ENCODE assay signal across 8 cellular contexts in genomic region chr16:67561824-67562525, GRCh38. TPM values are rescaled to one million over a fixed set of nuclear protein-coding genes. Genes with fewer than 3 reads are reported as not detected.
DNase-seq lines count a peak whose midpoint lies in the region; ATAC-seq and TF ChIP-seq lines count a peak whose summit lies in the region.

No MANE protein-coding gene starts in this region.

- peaks cover 81% of the 10 kb centered on the region for H3K79me2 ChIP-seq in SU-DHL-6 (ENCODE audit: insufficient read depth, low read length)

- H3K4me1 Mint-ChIP-seq in activated naive CD8-positive, alpha-beta T cell treated with anti-CD3 and anti-CD28 coated beads, Interleukin-2, amount 50 U/mL, for 24 hours = peaks cover 53% of the 10 kb centered on the region

- no peaks in the 10 kb centered on the region for H3K27me3 ChIP-seq in SU-DHL-6 (ENCODE audit: low read length)
- H3K27me3 ChIP-seq in heart left ventricle = no peaks in the 10 kb centered on the region
- H3K27me3 ChIP-seq in transverse colon = no peaks in the 10 kb centered on the region

- H3K4me2 ChIP-seq in SU-DHL-6 (ENCODE audit: low read depth, low read length, poor library complexity, severe bottlenecking) = peak overlapping the region; percentile 94

- H3F3A ChIP-seq in SU-DHL-6 (ENCODE audit: insufficient read depth) = peaks cover 19% of the 10 kb centered on the region

- H3K9ac ChIP-seq in SU-DHL-6 (ENCODE audit: low read length) = peak overlapping the region; percentile 98

- 0 to 1% (median 0%) methylated on average over 15 to 76 of the region's 76 CpGs for WGBS in heart left ventricle, 4 donors
- 0% methylated on average over 21 of the region's 76 CpGs; no CpG with 5 or more reads in 1 of the 2 donors for WGBS in transverse colon (ENCODE audit: low coverage in 1 of 2), 2 donors

- peaks cover 7 to 40% (median 28%) of the 10 kb centered on the region in 12 donors for H3K4me1 ChIP-seq in heart left ventricle
- H3K4me1 ChIP-seq in transverse colon = peaks cover 5 to 34% (median 21%) of the 10 kb centered on the region in 4 donors

- H3K27me3 Mint-ChIP-seq in activated naive CD8-positive, alpha-beta T cell treated with anti-CD3 and anti-CD28 coated beads, Interleukin-2, amount 50 U/mL, for 24 hours = no peaks in the 10 kb centered on the region

- H3K9me3 Mint-ChIP-seq in activated naive CD8-positive, alpha-beta T cell treated with anti-CD3 and anti-CD28 coated beads, Interleukin-2, amount 50 U/mL, for 24 hours = no peaks in the 10 kb centered on the region

- intact Hi-C loops in heart left ventricle (cut with DNase I) = loop anchor here in 9 of 10 donors (1.0 to 5.0 kb wide), 13 partner anchors 31 to 107 kb away; partner anchors contain the start of genes C16orf86 (in 5 of the 9), ENKD1 (in 5 of the 9), RIPOR1 (in 3 of the 9) and ACD (in 2 of the 9)
- intact Hi-C loops in transverse colon (cut with DNase I; ENCODE audit: low total_unique reads) = loop anchor here (2.0 kb wide), 1 partner anchor 105 kb away; the partner anchor contains the start of genes C16orf86 and ENKD1

- peak; percentile 83 for ATAC-seq in HG02678 (IDR thresholded peaks at IDR 0.05; ENCODE audit: unreplicated experiment)
- ATAC-seq in activated naive CD8-positive, alpha-beta T cell treated with anti-CD3 and anti-CD28 coated beads, Interleukin-2, amount 50 U/mL, for 24 hours = peak; percentile 96
- ATAC-seq in heart left ventricle = peak; percentile 91 to 96 (median 92)

- H3K27ac ChIP-seq in SU-DHL-6 (ENCODE audit: low read depth, low read length) (peak overlapping the region; percentile 94), heart left ventricle (peak overlapping the region; percentile 95 to 100 (median 99)), transverse colon (peak overlapping the region; percentile 97 to 99 (median 98))

- peak in 1 of 2 donors; percentile 71 for TF ChIP-seq POLR2A in heart left ventricle (IDR thresholded peaks at IDR 0.05)
- peak; percentile 68 for TF ChIP-seq POLR2A in transverse colon (IDR thresholded peaks at IDR 0.05)

- in situ Hi-C loops in transverse colon (cut with MboI; ENCODE audit: low pct_ligation_motif_present in 1 of 4, low pct_unique_long_range_greater_than_20kb in 1 of 4, low sequenced_read_pairs in 3 of 4) = loop anchor here in 2 of 4 donors (25.0 kb wide), 1 partner anchor 100 kb away; the partner anchor contains the start of genes ACD (in 2 of the 2), C16orf86 (in 2 of the 2), ENKD1 (in 2 of the 2) and PARD6A (in 2 of the 2)

- H3K4me3 ChIP-seq in GM12875 (ENCODE audit: low read depth, low read length) (peak overlapping the region; percentile 92), SU-DHL-6 (ENCODE audit: insufficient read depth, low read length, poor library complexity, severe bottlenecking) (peak overlapping the region; percentile 75), heart left ventricle (peak overlapping the region; percentile 74 to 99 (median 95)), transverse colon (peak overlapping the region; percentile 49 to 94 (median 70))

- no peak for TF ChIP-seq EP300 in transverse colon (IDR thresholded peaks at IDR 0.05; ENCODE audit: low read depth)

- no peaks in the 10 kb centered on the region for H4K20me1 ChIP-seq in SU-DHL-6 (ENCODE audit: low read depth, low read length)

- peak overlapping the region; percentile 75 for H3K27ac Mint-ChIP-seq in activated naive CD8-positive, alpha-beta T cell treated with anti-CD3 and anti-CD28 coated beads, Interleukin-2, amount 50 U/mL, for 24 hours

- H3K36me3 ChIP-seq in SU-DHL-6 (ENCODE audit: low read length) (no peaks in the 10 kb centered on the region), heart left ventricle (peaks cover 0 to 5% (median 0%) of the 10 kb centered on the region in 9 donors), transverse colon (no peaks in the 10 kb centered on the region)

- peak overlapping the region; percentile 69 for H2AFZ ChIP-seq in SU-DHL-6 (ENCODE audit: low read depth, low read length, severe bottlenecking)

- peak overlapping the region; percentile 88 for H3K4me3 Mint-ChIP-seq in activated naive CD8-positive, alpha-beta T cell treated with anti-CD3 and anti-CD28 coated beads, Interleukin-2, amount 50 U/mL, for 24 hours

- no peaks in the 10 kb centered on the region for H3K9me3 ChIP-seq in SU-DHL-6 (ENCODE audit: insufficient read depth, low read length)
- H3K9me3 ChIP-seq in heart left ventricle = no peaks in the 10 kb centered on the region
- no peaks in the 10 kb centered on the region for H3K9me3 ChIP-seq in transverse colon

- TF ChIP-seq CTCF in GM12875 (IDR thresholded peaks at IDR 0.05; ENCODE audit: borderline replicate concordance, insufficient read depth, low read depth, low read length) (no peak), SU-DHL-6 (IDR thresholded peaks at IDR 0.05; ENCODE audit: insufficient read depth, low read length, poor library complexity, severe bottlenecking) (no peak), heart left ventricle (IDR thresholded peaks at IDR 0.05) (no peak), transverse colon (IDR thresholded peaks at IDR 0.05) (no peak)

- peaks cover 12% of the 10 kb centered on the region for H3K36me3 Mint-ChIP-seq in activated naive CD8-positive, alpha-beta T cell treated with anti-CD3 and anti-CD28 coated beads, Interleukin-2, amount 50 U/mL, for 24 hours (ENCODE audit: low read depth)

- peak; percentile 94 for DNase-seq in NCI-H1105 (lab: John Stamatoyannopoulos, UW)
- peak; percentile 98 for DNase-seq in activated naive CD8-positive, alpha-beta T cell treated with anti-CD3 and anti-CD28 coated beads, Interleukin-2, amount 50 U/mL, for 24 hours
- peak; percentile 97 to 99 (median 98) for DNase-seq in heart left ventricle
- peak; percentile 92 for DNase-seq in pons (ENCODE audit: low spot score)
- DNase-seq in transverse colon = peak; percentile 97

- no peaks in the 10 kb centered on the region for H3K9me2 ChIP-seq in SU-DHL-6 (replicated peaks; ENCODE audit: insufficient read depth, low read length)

RNA-seq across cellular contexts. Expression of gene CTCF, which starts 0.4 kb away (rescaled TPM):
- total RNA-seq in heart left ventricle = 10 to 100 TPM; 19.0 to 35.8 (median 25.4) TPM
- polyA plus RNA-seq in heart left ventricle = 10 to 100 TPM; 13.9 to 18.6 TPM
- total RNA-seq in transverse colon = 10 to 100 TPM; 40.0 to 46.8 (median 41.9) TPM

RNA-seq across cellular contexts. Expression of gene RIPOR1, which starts 33.3 kb away (rescaled TPM):
- total RNA-seq in heart left ventricle (100 to 1,000 TPM in 1 of 9 donors, 10 to 100 TPM in 8; 51.1 to 156 (median 69.4) TPM), transverse colon (100 to 1,000 TPM in 1 of 4 donors, 10 to 100 TPM in 3; 11.2 to 141 (median 24.1) TPM)
- polyA plus RNA-seq in heart left ventricle = 10 to 100 TPM; 40.7 to 45.5 TPM

Comparison
In these comparisons a context has a peak if more than half of its experiments do, and no peak if none do; other contexts are left out.
1. Peak in every context shown above with its lines: DNase-seq, ATAC-seq, H3K4me3 ChIP-seq and H3K27ac ChIP-seq.